In genomic region chr2:120693121-120693520, GRCh38 we compare ENCODE assay signal across 23 cellular contexts. TPM values are rescaled to one million over a fixed set of nuclear protein-coding genes. Genes with fewer than 3 reads are reported as not detected.
DNase-seq lines count a peak whose midpoint lies in the region; FAIRE-seq and TF ChIP-seq lines count a peak whose summit lies in the region.
"Had no signal": no experiment of that assay in that cellular context is flagged by ENCODE, and none has a peak within 500 bp of the region (broad histone marks: within the 10 kb centered on the region; RNA-seq: fewer than 3 reads in every experiment).

No MANE protein-coding gene starts in this region.

- no peaks in the 10 kb centered on the region for H3K36me3 ChIP-seq in GM23248 (ENCODE audit: low read depth)
- H3K36me3 ChIP-seq in bronchial epithelial cell (ENCODE audit: control insufficient read depth, insufficient read depth, low read length), result no peaks in the 10 kb centered on the region
- H3K36me3 ChIP-seq in prostate gland, result no peaks in the 10 kb centered on the region
- H3K36me3 ChIP-seq: HAP-1, MG63 had no signal

- intact Hi-C loops in prostate gland (cut with DNase I), result no loop called here

- no peak for TF ChIP-seq POLR2A in prostate gland (IDR thresholded peaks at IDR 0.05)
- no peak for TF ChIP-seq POLR2A in erythroblast (IDR thresholded peaks at IDR 0.05; ENCODE audit: low read length)

- H3K4me1 ChIP-seq in GM23248 (ENCODE audit: insufficient read depth) (peaks cover 8% of the 10 kb centered on the region), prostate gland (replicated peaks) (no peaks in the 10 kb centered on the region)
- H3K4me1 ChIP-seq: HAP-1 had no signal

- H3K9me3 ChIP-seq in GM23248 (ENCODE audit: low read depth), result no peaks in the 10 kb centered on the region
- H3K9me3 ChIP-seq in prostate gland, result no peaks in the 10 kb centered on the region
- H3K9me3 ChIP-seq: HAP-1, MG63 had no signal

- H3K9me2 ChIP-seq in GM23248 (ENCODE audit: insufficient read depth), result no peaks in the 10 kb centered on the region

- no peak overlapping the region for H3K27ac ChIP-seq in GM23248
- no peak overlapping the region for H3K27ac ChIP-seq in prostate gland
- H3K27ac ChIP-seq: HL-60 had no signal

- no peaks in the 10 kb centered on the region for H4K20me1 ChIP-seq in GM23248 (ENCODE audit: insufficient read depth)

- 83 to 91% methylated on average over 2 of the region's 2 CpGs for WGBS in GM23248 (ENCODE audit: low coverage in 1 of 2, low lambda C conversion rate in 2 of 2, missing lambda C conversion rate in 2 of 2), 2 experiments
- WGBS in prostate gland, result 85% methylated on average over 2 of the region's 2 CpGs

- H3K4me3 ChIP-seq in GM23248, result no peak overlapping the region
- H3K4me3 ChIP-seq in bronchial epithelial cell (ENCODE audit: low read depth, low read length), result no peak overlapping the region
- H3K4me3 ChIP-seq in prostate gland, result no peak overlapping the region
- H3K4me3 ChIP-seq: HAP-1, MG63 had no signal

- TF ChIP-seq CTCF in bronchial epithelial cell (IDR thresholded peaks at IDR 0.05; ENCODE audit: insufficient read depth, low read length, severe bottlenecking), result no peak
- TF ChIP-seq CTCF in prostate gland (IDR thresholded peaks at IDR 0.05), result no peak

- H3K27me3 ChIP-seq in GM23248 (replicated peaks; ENCODE audit: insufficient read depth) (no peaks in the 10 kb centered on the region), bronchial epithelial cell (ENCODE audit: control insufficient read depth, insufficient read depth, low read length) (peaks cover 5% of the 10 kb centered on the region), prostate gland (replicated peaks; ENCODE audit: insufficient read depth) (peaks cover 3% of the 10 kb centered on the region)
- H3K27me3 ChIP-seq: MG63 had no signal

- no peak overlapping the region for H3K9ac ChIP-seq in GM23248

- H3K79me2 ChIP-seq in GM23248 (ENCODE audit: insufficient read depth), result no peaks in the 10 kb centered on the region

- in situ Hi-C loops in GM23248 (cut with MboI), result loop anchor here (5.0 to 25.0 kb wide), 2 partner anchors 384 to 669 kb away; no protein-coding TSS in a partner anchor

- no peak overlapping the region for H3K4me2 ChIP-seq in GM23248 (ENCODE audit: unreplicated experiment)

- peak; percentile 60 for DNase-seq in GM23248
- DNase-seq in bronchial epithelial cell (ENCODE audit: low read depth), result peak; percentile 25
- peak; percentile 49 for DNase-seq in hepatic stellate cell (ENCODE audit: low spot score)
- DNase-seq in urothelium cell line (ENCODE audit: low spot score), result no peak
- DNase-seq in prostate gland (ENCODE audit: low spot score), result no peak
- no peak for DNase-seq in erythroblast (lab: John Stamatoyannopoulos, UW)
- no peak for DNase-seq in activated CD4-positive, alpha-beta T cell treated with anti-CD3 and anti-CD28 coated beads for 1 hour
- DNase-seq: ACHN; DND-41; GDM1; Karpas-422; MG63; NCI-H1092; NCI-H1436 treated with DMSO at 0.1 percent for 48 hours; NCI-H2029 treated with DMSO at 0.1 percent for 48 hours; NCI-H2171 treated with DMSO at 0.1 percent for 48 hours; NCI-H748 treated with DMSO at 0.1 percent for 48 hours; NK-92 treated with Interleukin-12 subunit alpha and Interleukin-12 subunit beta, amount 100 ng/mL, for 24 hours had no signal

- no peaks in the 10 kb centered on the region for H3F3A ChIP-seq in GM23248 (ENCODE audit: insufficient read depth)

- H2AFZ ChIP-seq in GM23248, result no peak overlapping the region

- FAIRE-seq in bronchial epithelial cell (lab: Jason Lieb, UNC), result no peak
- FAIRE-seq in urothelium cell line (lab: Jason Lieb, UNC), result peak; percentile 32
- FAIRE-seq: HTR-8/SVneo, RCC 7860 had no signal

RNA-seq across cellular contexts. Expression of gene GLI2, which starts 42.5 kb away (rescaled TPM):
- 5.1 and 8.3 TPM in 2 replicates for total RNA-seq in GM23248 (2014; rRNA removed; shearing (Covaris generic))
- polyA plus RNA-seq in GM23248 (2016; fragmentation: Nextera tagmentation; extraction: Ambion mirVana), result 9.0 and 9.6 TPM in 2 replicates
- under 0.01 and 0.26 TPM in 2 replicates for total RNA-seq in bronchial epithelial cell
- total RNA-seq in prostate gland, result 10 to 100 TPM in 1 of 2 donors, 1 to 10 TPM in 1; 3.8 to 16.4 TPM
- polyA plus RNA-seq: IgD-negative memory B cell had no signal

Comparison
In these comparisons a context has a peak if more than half of its experiments do, and no peak if none do; other contexts are left out.
1. DNase-seq: peak in GM23248 (single experiment), bronchial epithelial cell (single experiment) and hepatic stellate cell (single experiment); none in urothelium cell line (single experiment), prostate gland (single experiment), erythroblast (0 of 2) and activated CD4-positive, alpha-beta T cell treated with anti-CD3 and anti-CD28 coated beads for 1 hour (single experiment).